Comparison of ENCODE assay signal across 8 cellular contexts in the genomic region with DNA sequence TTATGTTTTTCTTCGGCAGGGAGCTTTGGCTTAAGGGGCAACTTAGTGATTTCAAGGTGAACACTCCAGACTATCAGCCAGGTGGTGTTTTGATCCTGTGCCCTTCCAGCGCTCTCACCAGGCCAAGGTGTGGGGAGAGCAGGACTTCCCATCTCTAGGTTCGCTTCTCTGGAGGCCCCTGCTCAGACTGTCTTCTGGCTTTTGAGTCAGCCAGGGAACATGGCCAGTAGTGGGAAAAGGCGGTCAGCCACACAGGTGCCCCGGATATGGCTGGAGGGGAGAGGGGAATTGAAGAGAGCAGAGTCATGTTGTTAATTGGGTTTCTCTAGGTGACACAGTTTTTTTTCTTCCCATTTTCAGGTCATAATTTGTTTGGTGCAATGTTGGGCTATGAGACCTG. TPM values are rescaled to one million over a fixed set of nuclear protein-coding genes. Genes with fewer than 3 reads are reported as not detected.
A peak's percentile ranks its signal among the peaks of the same experiment; 100 is the strongest.
DNase-seq lines count a peak whose midpoint lies in the region; ATAC-seq and TF ChIP-seq lines count a peak whose summit lies in the region.

No MANE protein-coding gene starts in this region.

- H3K36me3 ChIP-seq in right atrium auricular region: no peaks in the 10 kb centered on the region
- no peaks in the 10 kb centered on the region for H3K36me3 ChIP-seq in brain microvascular endothelial cell (replicated peaks)
- H3K36me3 ChIP-seq in mesendoderm (ENCODE audit: control insufficient read depth, insufficient read depth, low read length): no peaks in the 10 kb centered on the region
- no peaks in the 10 kb centered on the region for H3K36me3 ChIP-seq in uterus

- no peak overlapping the region for H4K5ac ChIP-seq in mesendoderm (ENCODE audit: low read length)

- H2BK15ac ChIP-seq in mesendoderm (replicated peaks; ENCODE audit: low read depth): no peak overlapping the region

- peaks cover 0 to 52% of the 10 kb centered on the region in 2 donors for H3K4me1 ChIP-seq in right atrium auricular region
- no peaks in the 10 kb centered on the region for H3K4me1 ChIP-seq in mesendoderm (ENCODE audit: control insufficient read depth, low read depth, low read length)
- H3K4me1 ChIP-seq in uterus: peaks cover 0 to 4% of the 10 kb centered on the region in 2 donors

- H3K4ac ChIP-seq in mesendoderm (ENCODE audit: low read depth, low read length): no peak overlapping the region

- WGBS in mesendoderm (ENCODE audit: extremely low coverage, insufficient coverage, low lambda C conversion rate): no CpG with 5 or more reads among the region's 5 CpGs

- H3K27me3 ChIP-seq in right atrium auricular region (no peaks in the 10 kb centered on the region), brain microvascular endothelial cell (replicated peaks) (no peaks in the 10 kb centered on the region), mesendoderm (ENCODE audit: insufficient read depth, low read length, poor library complexity) (no peaks in the 10 kb centered on the region), uterus (no peaks in the 10 kb centered on the region)

- H3K4me3 ChIP-seq in right atrium auricular region (peak overlapping the region in 1 of 2 donors; percentile 99), brain microvascular endothelial cell (ENCODE audit: low read depth, low read length) (peak overlapping the region; percentile 79), mesendoderm (ENCODE audit: low read length) (no peak overlapping the region), uterus (peak overlapping the region in 1 of 2 donors; percentile 81)

- in situ Hi-C loops in brain microvascular endothelial cell (cut with HindIII; ENCODE audit: low pct_ligation_motif_present, low sequenced_read_pairs): no loop called here

- H2BK120ac ChIP-seq in mesendoderm (ENCODE audit: low read depth, low read length): no peak overlapping the region

- ATAC-seq in left ventricle myocardium superior: no peak

- intact Hi-C loops in left ventricle myocardium superior (cut with micrococcal nuclease): no loop called here
- intact Hi-C loops in uterus (cut with DNase I; ENCODE audit: low total_unique reads): no loop called here

- H3K23ac ChIP-seq in mesendoderm (ENCODE audit: low read length): no peak overlapping the region

- TF ChIP-seq POLR2A in uterus (IDR thresholded peaks at IDR 0.05): no peak

- peaks cover 14% of the 10 kb centered on the region for H3K79me1 ChIP-seq in mesendoderm (ENCODE audit: low read length)

- H3K27ac ChIP-seq in right atrium auricular region: peak overlapping the region; percentile 88 to 94
- no peak overlapping the region for H3K27ac ChIP-seq in brain microvascular endothelial cell
- H3K27ac ChIP-seq in mesendoderm (ENCODE audit: low read depth, low read length): no peak overlapping the region
- H3K27ac ChIP-seq in uterus: peak overlapping the region; percentile 82 to 83

- DNase-seq in right atrium auricular region (ENCODE audit: low spot score) (no peak), left ventricle myocardium superior (no peak), brain microvascular endothelial cell (no peak), mesendoderm (no peak), uterus (no peak), SIG-M5 (lab: John Stamatoyannopoulos, UW) (no peak), AML-193 (lab: John Stamatoyannopoulos, UW) (no peak), NCI-H1105 (lab: John Stamatoyannopoulos, UW) (no peak)

- no peaks in the 10 kb centered on the region for H3K9me3 ChIP-seq in right atrium auricular region
- no peaks in the 10 kb centered on the region for H3K9me3 ChIP-seq in uterus

- peak overlapping the region; percentile 94 for H3K56ac ChIP-seq in mesendoderm (ENCODE audit: low read length)

- H2AK5ac ChIP-seq in mesendoderm (ENCODE audit: low read length): no peak overlapping the region

- no peak for TF ChIP-seq CTCF in right atrium auricular region (IDR thresholded peaks at IDR 0.05)
- TF ChIP-seq CTCF in brain microvascular endothelial cell (IDR thresholded peaks at IDR 0.05; ENCODE audit: low read depth, low read length, missing control alignments): no peak
- TF ChIP-seq CTCF in uterus (IDR thresholded peaks at IDR 0.05): no peak

- H3K9ac ChIP-seq in mesendoderm (ENCODE audit: low read length): peak overlapping the region; percentile 72

- peaks cover 23% of the 10 kb centered on the region for H3K79me2 ChIP-seq in mesendoderm (ENCODE audit: control insufficient read depth, insufficient read depth, low read length)

- no peak overlapping the region for H3K18ac ChIP-seq in mesendoderm (ENCODE audit: low read length)

- H4K8ac ChIP-seq in mesendoderm (ENCODE audit: low read depth, low read length): no peak overlapping the region

- no peak overlapping the region for H2BK5ac ChIP-seq in mesendoderm (ENCODE audit: low read length)

- peak overlapping the region; percentile 71 for H3K4me2 ChIP-seq in mesendoderm (ENCODE audit: low read length)

RNA-seq across cellular contexts. Expression of a gene that starts 1.5 kb away (rescaled TPM):
- total RNA-seq in right atrium auricular region: 10 to 100 TPM; 20.9 to 22.2 TPM
- 52.2 TPM for total RNA-seq in left ventricle myocardium superior
- polyA plus RNA-seq in mesendoderm (2013, experiment 1 of 2): 21.7 TPM
- 23.6 TPM for polyA plus RNA-seq in mesendoderm (2013, experiment 2 of 2)
- 10 to 100 TPM; 17.9 to 99.2 (median 27.9) TPM for total RNA-seq in uterus

RNA-seq across cellular contexts. Expression of a gene that starts 27.7 kb away (rescaled TPM):
- 1 to 10 TPM; 5.5 to 6.7 TPM for total RNA-seq in right atrium auricular region
- 13.3 TPM for total RNA-seq in left ventricle myocardium superior
- polyA plus RNA-seq in mesendoderm (2013, experiment 1 of 2): 15.8 TPM
- polyA plus RNA-seq in mesendoderm (2013, experiment 2 of 2): 17.0 TPM
- 10 to 100 TPM in 3 of 4 donors, 1 to 10 TPM in 1; 10.0 to 54.3 (median 25.1) TPM for total RNA-seq in uterus

RNA-seq across cellular contexts. Expression of a gene that starts 38.7 kb away (rescaled TPM):
- total RNA-seq in right atrium auricular region: 100 to 1,000 TPM; 153 to 201 TPM
- total RNA-seq in left ventricle myocardium superior: 199 TPM
- polyA plus RNA-seq in mesendoderm (2013, experiment 1 of 2): 350 TPM
- polyA plus RNA-seq in mesendoderm (2013, experiment 2 of 2): 348 TPM
- total RNA-seq in uterus: 10 to 100 TPM; 64.9 to 99.7 (median 87.3) TPM

RNA-seq across cellular contexts. Expression of a gene that starts 45.9 kb away (rescaled TPM):
- total RNA-seq in right atrium auricular region (not detected), left ventricle myocardium superior (not detected), uterus (not detected)
- not detected for polyA plus RNA-seq in mesendoderm (2013, experiment 1 of 2)
- polyA plus RNA-seq in mesendoderm (2013, experiment 2 of 2): 0.04 TPM

Comparison
In these comparisons a context has a peak if more than half of its experiments do, and no peak if none do; other contexts are left out.
1. H3K27ac ChIP-seq: peak in right atrium auricular region (2 of 2) and uterus (2 of 2); none in brain microvascular endothelial cell (single experiment) and mesendoderm (single experiment).